8 cellular contexts compared by ENCODE assay signal in genomic region chr4:185165605-185166063, GRCh38. TPM values are rescaled to one million over a fixed set of nuclear protein-coding genes. Genes with fewer than 3 reads are reported as not detected.
A peak's percentile ranks its signal among the peaks of the same experiment; 100 is the strongest.
DNase-seq lines count a peak whose midpoint lies in the region; ATAC-seq and TF ChIP-seq lines count a peak whose summit lies in the region.

No MANE protein-coding gene starts in this region.

- ATAC-seq in GM18505 (IDR thresholded peaks at IDR 0.05; ENCODE audit: unreplicated experiment) (peak; percentile 89), GM21576 (IDR thresholded peaks at IDR 0.05; ENCODE audit: unreplicated experiment) (peak; percentile 95), left colon (no peak)

- intact Hi-C loops in left colon (cut with DNase I, micrococcal nuclease) = no loop called here
- intact Hi-C loops in lower leg skin (cut with DNase I; ENCODE audit: low total_unique reads) = no loop called here

- no peak overlapping the region for H2AFZ ChIP-seq in KMS-11 (ENCODE audit: low read depth)

- DNase-seq in fibroblast of gingiva (ENCODE audit: low read depth) (peak; percentile 45), left colon (no peak), lower leg skin (ENCODE audit: low spot score in 2 of 2) (no peak), NCI-H1417 (lab: John Stamatoyannopoulos, UW) (no peak)
- DNase-seq in stimulated activated CD4-positive, alpha-beta T cell treated with anti-CD3 and anti-CD28 coated beads, Interleukin-2, amount 100 ng/mL, for 24 hours = no peak

- H3K9ac ChIP-seq in KMS-11 = no peak overlapping the region

- H3K27me3 ChIP-seq in KMS-11 (ENCODE audit: insufficient read depth, low read depth) = no peaks in the 10 kb centered on the region

- H3K27ac ChIP-seq in KMS-11 = peak overlapping the region; percentile 11; the same call in 1 of the 2 replicates

- H3K36me3 ChIP-seq in KMS-11 (ENCODE audit: insufficient read depth) = no peaks in the 10 kb centered on the region

- H3K4me3 ChIP-seq in KMS-11 (IDR thresholded peaks at IDR 0.05; ENCODE audit: insufficient read depth, low read depth, low read length) = no peak overlapping the region
- H3K4me3 ChIP-seq in lower leg skin (ENCODE audit: low read depth, poor library complexity, severe bottlenecking) = no peak overlapping the region

- H3K4me2 ChIP-seq in KMS-11 = peak overlapping the region; percentile 14

- H4K20me1 ChIP-seq in KMS-11 (ENCODE audit: insufficient read depth) = peaks cover 6% of the 10 kb centered on the region; the same call in 1 of the 2 replicates

- TF ChIP-seq CTCF in KMS-11 (conservative IDR thresholded peaks at IDR 0.05; ENCODE audit: low read depth, low read length) = no peak
- no peak for TF ChIP-seq CTCF in lower leg skin (IDR thresholded peaks at IDR 0.05)

- TF ChIP-seq POLR2A in GM18505 (IDR thresholded peaks at IDR 0.05; ENCODE audit: borderline replicate concordance, extremely low read depth, insufficient read depth, insufficient read length) (no peak), lower leg skin (IDR thresholded peaks at IDR 0.05) (no peak)

- H3K79me2 ChIP-seq in KMS-11 (ENCODE audit: insufficient read depth, low read depth) = no peaks in the 10 kb centered on the region; the same call in 1 of the 2 replicates

- H3K4me1 ChIP-seq in KMS-11 (ENCODE audit: low read depth, poor library complexity, severe bottlenecking) = peaks cover 31% of the 10 kb centered on the region

- WGBS in lower leg skin, 2 donors = 56 to 74% methylated on average over 2 of the region's 2 CpGs

RNA-seq across cellular contexts. Expression of gene SLC25A4, which starts 22.6 kb away (rescaled TPM):
- 10 to 100 TPM; 37.9 to 43.9 TPM for total RNA-seq in left colon
- 10 to 100 TPM; 10.1 to 25.6 (median 17.9) TPM for total RNA-seq in lower leg skin

RNA-seq across cellular contexts. Expression of gene CFAP97, which starts 38.2 kb away (rescaled TPM):
- total RNA-seq in left colon (10 to 100 TPM; 13.9 to 14.0 TPM), lower leg skin (10 to 100 TPM; 20.0 to 28.3 (median 26.0) TPM)

RNA-seq across cellular contexts. Expression of gene SNX25, which starts 43.8 kb away (rescaled TPM):
- 10 to 100 TPM; 10.6 to 24.2 TPM for total RNA-seq in left colon
- total RNA-seq in lower leg skin = 10 to 100 TPM; 13.4 to 18.3 (median 15.6) TPM
